In genomic region chr3:40070816-40071215, GRCh38 we compare ENCODE assay signal across 33 cellular contexts.
"Had no signal": no experiment of that assay in that cellular context is flagged by ENCODE, and none has a peak within 500 bp of the region (broad histone marks: within the 10 kb centered on the region; RNA-seq: fewer than 3 reads in every experiment).

No MANE protein-coding gene starts in this region.

- H3K4me1 ChIP-seq: adrenal gland, body of pancreas, lower lobe of right lung, pancreas, prostate gland, sigmoid colon, upper lobe of left lung, vagina had no signal

- H3K4me3 ChIP-seq: adrenal gland, body of pancreas, coronary artery, dorsolateral prefrontal cortex, hepatocyte, lower lobe of right lung, pancreas, prostate gland, sigmoid colon, upper lobe of left lung, vagina had no signal

- H3K27me3 ChIP-seq: adrenal gland, body of pancreas, dorsolateral prefrontal cortex, hepatocyte, pancreas, sigmoid colon, upper lobe of left lung, vagina had no signal

- FAIRE-seq: frontal cortex, pancreas, small intestine, TTC549 had no signal

- H2AFZ ChIP-seq: hepatocyte had no signal

- H3K79me2 ChIP-seq: hepatocyte had no signal

- H3K4me2 ChIP-seq: hepatocyte had no signal

- H3K9me3 ChIP-seq: adrenal gland, body of pancreas, lower lobe of right lung, neutrophil, pancreas, prostate gland, sigmoid colon, upper lobe of left lung, vagina had no signal

- ATAC-seq: body of pancreas; left lobe of liver; lower lobe of right lung; pancreas; stimulated activated effector memory CD8-positive, alpha-beta T cell treated with anti-CD3 and anti-CD28 coated beads, Interleukin-12 subunit alpha, Interleukin-12 subunit beta, amount 100 ng/mL, for 72 hours had no signal

- DNase-seq: activated CD4-positive, alpha-beta memory T cell treated with anti-CD3 and anti-CD28 coated beads for 36 hours; activated CD4-positive, alpha-beta T cell treated with anti-CD3 and anti-CD28 coated beads, Interleukin-2, amount 10 ng/mL, durations not matched to agents 24 days and 14 days; activated CD4-positive, CD25-positive, alpha-beta regulatory T cell treated with anti-CD3 and anti-CD28 coated beads, Interleukin-2, amount 50 U/mL, for 72 hours; activated CD8-positive, alpha-beta memory T cell treated with anti-CD3 and anti-CD28 coated beads, Interleukin-2, amount 50 U/mL, for 4 hours; activated effector memory CD4-positive, alpha-beta T cell treated with anti-CD3 and anti-CD28 coated beads, Interleukin-2, amount 50 U/mL, for 16 hours; activated naive CD4-positive, alpha-beta T cell treated with anti-CD3 and anti-CD28 coated beads for 36 hours; activated naive CD8-positive, alpha-beta T cell treated with anti-CD3 and anti-CD28 coated beads for 36 hours; activated T-cell treated with anti-CD3 and anti-CD28 coated beads, Interleukin-2, amount 50 U/mL, for 1 hour; adrenal gland; aorta; body of pancreas; dorsolateral prefrontal cortex; effector memory CD4-positive, alpha-beta T cell; erythroblast; immature natural killer cell; lower lobe of right lung; mesendoderm; pancreas; sigmoid colon; small intestine; stimulated activated CD4-positive, alpha-beta T cell treated with anti-CD3 and anti-CD28 coated beads, Interleukin-4, amount 100 ng/mL, for 24 hours; substantia nigra; T-helper 9 cell; upper lobe of left lung had no signal

- H3K36me3 ChIP-seq: adrenal gland, lower lobe of right lung, neutrophil, pancreas, prostate gland, sigmoid colon, upper lobe of left lung, vagina had no signal

- H3K27ac ChIP-seq: adrenal gland, body of pancreas, coronary artery, dorsolateral prefrontal cortex, hepatocyte, lower lobe of right lung, neutrophil, pancreas, prostate gland, sigmoid colon, upper lobe of left lung, vagina had no signal
